ENCODE assay signal across 21 cellular contexts in genomic region chr7:114152314-114152938, GRCh38.
DNase-seq lines count a peak whose midpoint lies in the region; TF ChIP-seq lines count a peak whose summit lies in the region.
"Had no signal": no experiment of that assay in that cellular context is flagged by ENCODE, and none has a peak within 500 bp of the region (broad histone marks: within the 10 kb centered on the region; RNA-seq: fewer than 3 reads in every experiment).

No MANE protein-coding gene starts in this region.

- 0 out of 2 replicates have a peak, but pooled peaks cover 4% of the 10 kb centered on the region for H4K20me1 ChIP-seq in SK-N-SH (ENCODE audit: insufficient read depth)
- H4K20me1 ChIP-seq: BLaER1 treated with 17β-estradiol and CSF1 and Interleukin-3, amounts not matched to agents 10 nM and 100 nM had no signal

- peak overlapping the region; percentile 63 for H3K27ac Mint-ChIP-seq in endodermal cell
- H3K27ac Mint-ChIP-seq: CD8-positive, alpha-beta T cell; IgD-negative memory B cell had no signal

- H3K27ac ChIP-seq in endodermal cell (ENCODE audit: low read depth, low read length) = no peak overlapping the region
- no peak overlapping the region for H3K27ac ChIP-seq in SK-N-SH (ENCODE audit: low read depth in 2 of 2, low read length in 1 of 2)
- H3K27ac ChIP-seq: 22Rv1; BLaER1 treated with 17β-estradiol and CSF1 and Interleukin-3, amounts not matched to agents 10 nM and 100 nM; HL-60; SJSA1 had no signal

- no peaks in the 10 kb centered on the region for H3K36me3 ChIP-seq in endodermal cell (ENCODE audit: control insufficient read depth, insufficient read depth, low read length)
- no peaks in the 10 kb centered on the region for H3K36me3 ChIP-seq in SK-N-SH (replicated peaks in 1 of 2; ENCODE audit: control insufficient read depth in 1 of 2, insufficient read depth in 2 of 2, low read length in 1 of 2)
- H3K36me3 ChIP-seq: BLaER1 treated with 17β-estradiol and CSF1 and Interleukin-3, amounts not matched to agents 10 nM and 100 nM; HAP-1; SJSA1 had no signal

- no peaks in the 10 kb centered on the region for H3K9me3 Mint-ChIP-seq in endodermal cell
- H3K9me3 Mint-ChIP-seq: CD8-positive, alpha-beta T cell; IgD-negative memory B cell had no signal

- TF ChIP-seq EP300 in SK-N-SH (IDR thresholded peaks at IDR 0.05; ENCODE audit: borderline replicate concordance in 1 of 2, low read depth in 1 of 2, low read length in 1 of 2) = no peak

- H3K9me3 ChIP-seq in endodermal cell (ENCODE audit: control insufficient read depth, low read length) (no peaks in the 10 kb centered on the region), SK-N-SH (no peaks in the 10 kb centered on the region)
- H3K9me3 ChIP-seq: BLaER1 treated with 17β-estradiol and CSF1 and Interleukin-3, amounts not matched to agents 10 nM and 100 nM; HAP-1; SJSA1 had no signal

- H3K36me3 Mint-ChIP-seq in endodermal cell (ENCODE audit: low read depth) = no peaks in the 10 kb centered on the region
- H3K36me3 Mint-ChIP-seq: CD8-positive, alpha-beta T cell; IgD-negative memory B cell had no signal

- H3K79me2 ChIP-seq in SK-N-SH (ENCODE audit: insufficient read depth) = no peaks in the 10 kb centered on the region

- H3K4me3 ChIP-seq in endodermal cell (ENCODE audit: low read length) (no peak overlapping the region), SK-N-SH (ENCODE audit: low read depth in 2 of 2, low read length in 1 of 2) (no peak overlapping the region)
- H3K4me3 ChIP-seq: BLaER1 treated with 17β-estradiol and CSF1 and Interleukin-3, amounts not matched to agents 10 nM and 100 nM; HAP-1; SJSA1 had no signal

- no peak for TF ChIP-seq RAD21 in SK-N-SH (IDR thresholded peaks at IDR 0.05; ENCODE audit: low read length)

- CTCF ChIA-PET in SK-N-SH (lab: Yijun Ruan, JAX) = no interaction called here

- 87 to 95% methylated on average over 4 to 5 of the region's 5 CpGs for WGBS in endodermal cell (ENCODE audit: insufficient coverage in 1 of 2, insufficient read length in 1 of 2), 2 experiments
- WGBS in SK-N-SH (ENCODE audit: low lambda C conversion rate) = 5% methylated on average over 5 of the region's 5 CpGs

- no peak overlapping the region for H2AFZ ChIP-seq in SK-N-SH (ENCODE audit: low read depth)

- no peak overlapping the region for H3K4me3 Mint-ChIP-seq in endodermal cell
- H3K4me3 Mint-ChIP-seq: CD8-positive, alpha-beta T cell; IgD-negative memory B cell had no signal

- no peaks in the 10 kb centered on the region for H3K9me2 ChIP-seq in SK-N-SH

- H3K27me3 ChIP-seq in endodermal cell (ENCODE audit: control insufficient read depth, insufficient read depth, low read length, poor library complexity, severe bottlenecking) (no peaks in the 10 kb centered on the region), SK-N-SH (ENCODE audit: insufficient read depth) (no peaks in the 10 kb centered on the region)
- H3K27me3 ChIP-seq: BLaER1 treated with 17β-estradiol and CSF1 and Interleukin-3, amounts not matched to agents 10 nM and 100 nM; SJSA1 had no signal

- POLR2A ChIA-PET in SK-N-SH (lab: Yijun Ruan, JAX) = no interaction called here

- no peaks in the 10 kb centered on the region for H3F3A ChIP-seq in SK-N-SH (replicated peaks; ENCODE audit: insufficient read depth)

- H3K9ac ChIP-seq in endodermal cell (ENCODE audit: extremely low read depth, low read length, poor library complexity, severe bottlenecking) (no peak overlapping the region), SK-N-SH (no peak overlapping the region)
- H3K9ac ChIP-seq: BLaER1 treated with 17β-estradiol and CSF1 and Interleukin-3, amounts not matched to agents 10 nM and 100 nM had no signal

- peaks cover 75% of the 10 kb centered on the region for H3K4me1 Mint-ChIP-seq in endodermal cell

- no peak overlapping the region for H3K4me2 ChIP-seq in SK-N-SH
- H3K4me2 ChIP-seq: BLaER1 treated with 17β-estradiol and CSF1 and Interleukin-3, amounts not matched to agents 10 nM and 100 nM had no signal

- TF ChIP-seq CTCF in endodermal cell (conservative IDR thresholded peaks at IDR 0.05) (no peak), SK-N-SH (IDR thresholded peaks at IDR 0.05) (no peak)

- H3K27me3 Mint-ChIP-seq in endodermal cell (ENCODE audit: insufficient read depth) = no peaks in the 10 kb centered on the region
- H3K27me3 Mint-ChIP-seq: IgD-negative memory B cell had no signal

- H3K4me1 ChIP-seq in endodermal cell (ENCODE audit: control insufficient read depth, insufficient read depth, low read length) (peaks cover 25% of the 10 kb centered on the region), SK-N-SH (ENCODE audit: control insufficient read depth in 1 of 2, insufficient read depth in 2 of 2, low read depth in 1 of 2, low read length in 1 of 2) (no peaks in the 10 kb centered on the region)
- H3K4me1 ChIP-seq: HAP-1, SJSA1 had no signal

- DNase-seq in DMS53 (lab: John Stamatoyannopoulos, UW) = peak; percentile 32
- no peak for DNase-seq in DMS53 treated with DMSO at 0.1 percent for 48 hours (lab: John Stamatoyannopoulos, UW; ENCODE audit: unreplicated experiment)
- DNase-seq in NCI-H526 (lab: John Stamatoyannopoulos, UW) = peak; percentile 19 to 73
- DNase-seq in endodermal cell = peak; percentile 49
- DNase-seq in iPS-NIHi7 (ENCODE audit: extremely low spot score) = peak; percentile 10
- DNase-seq in CD1c-positive myeloid dendritic cell (ENCODE audit: extremely low spot score) = no peak
- no peak for DNase-seq in NCI-H2029 (lab: John Stamatoyannopoulos, UW)
- DNase-seq in SK-N-SH = no peak
- DNase-seq: CD8-positive, alpha-beta T cell; GF-D8; NCI-H1417; NCI-H1694 treated with DMSO at 0.1 percent for 48 hours; NCI-H2107; NCI-H2227 treated with DMSO at 0.1 percent for 48 hours; NCI-H510A had no signal

TF ChIP-seq in SK-N-SH, 30 proteins besides CTCF, POLR2A, EP300 and RAD21:
- TF ChIP-seq YY1 (IDR thresholded peaks at IDR 0.05; ENCODE audit: low read depth) = no peak
- TF ChIP-seq, protein P1, sequence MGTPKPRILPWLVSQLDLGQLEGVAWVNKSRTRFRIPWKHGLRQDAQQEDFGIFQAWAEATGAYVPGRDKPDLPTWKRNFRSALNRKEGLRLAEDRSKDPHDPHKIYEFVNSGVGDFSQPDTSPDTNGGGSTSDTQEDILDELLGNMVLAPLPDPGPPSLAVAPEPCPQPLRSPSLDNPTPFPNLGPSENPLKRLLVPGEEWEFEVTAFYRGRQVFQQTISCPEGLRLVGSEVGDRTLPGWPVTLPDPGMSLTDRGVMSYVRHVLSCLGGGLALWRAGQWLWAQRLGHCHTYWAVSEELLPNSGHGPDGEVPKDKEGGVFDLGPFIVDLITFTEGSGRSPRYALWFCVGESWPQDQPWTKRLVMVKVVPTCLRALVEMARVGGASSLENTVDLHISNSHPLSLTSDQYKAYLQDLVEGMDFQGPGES (IDR thresholded peaks at IDR 0.05; ENCODE audit: low read depth, low read length) = no peak
- TF ChIP-seq CHD2 (IDR thresholded peaks at IDR 0.05; ENCODE audit: low read length, partially characterized antibody) = no peak
TF ChIP-seq in SK-N-SH: peak in this region for 0.

Comparison
In these comparisons a context has a peak if more than half of its experiments do, and no peak if none do; other contexts are left out.
1. DNase-seq: peak in DMS53 (single experiment), NCI-H526 (2 of 2), endodermal cell (single experiment) and iPS-NIHi7 (single experiment); none in DMS53 treated with DMSO at 0.1 percent for 48 hours (single experiment), CD1c-positive myeloid dendritic cell (single experiment), NCI-H2029 (single experiment) and SK-N-SH (single experiment).